Comparison of ENCODE assay signal across 14 cellular contexts in genomic region chr1:54050435-54050834, GRCh38. TPM values are rescaled to one million over a fixed set of nuclear protein-coding genes. Genes with fewer than 3 reads are reported as not detected.
"Had no signal": no experiment of that assay in that cellular context is flagged by ENCODE, and none has a peak within 500 bp of the region (broad histone marks: within the 10 kb centered on the region; RNA-seq: fewer than 3 reads in every experiment).

No MANE protein-coding gene starts in this region.

RNA-seq across cellular contexts. Expression of gene LDLRAD1, which starts 32.4 kb away (rescaled TPM):
- total RNA-seq: cerebellum, endodermal cell, gastrocnemius medialis, glomerular endothelial cell, left colon, left ventricle myocardium inferior, mammary epithelial cell, natural killer cell, osteocyte, right atrium auricular region, sciatic nerve, smooth muscle cell, transverse colon, urinary bladder had no signal
- polyA plus RNA-seq: mammary epithelial cell, smooth muscle cell, urinary bladder had no signal
